14 cellular contexts compared by ENCODE assay signal in genomic region chr17:49216482-49216881, GRCh38. TPM values are rescaled to one million over a fixed set of nuclear protein-coding genes. Genes with fewer than 3 reads are reported as not detected.
DNase-seq lines count a peak whose midpoint lies in the region; ATAC-seq and TF ChIP-seq lines count a peak whose summit lies in the region.
"Had no signal": no experiment of that assay in that cellular context is flagged by ENCODE, and none has a peak within 500 bp of the region (broad histone marks: within the 10 kb centered on the region; RNA-seq: fewer than 3 reads in every experiment).

No MANE protein-coding gene starts in this region.

- peaks cover 0 to 4% (median 0%) of the 10 kb centered on the region in 3 experiments for H3K36me3 ChIP-seq in naive thymus-derived CD4-positive, alpha-beta T cell (ENCODE audit: control insufficient read depth in 2 of 3, insufficient read depth in 3 of 3, low read length in 3 of 3)
- no peaks in the 10 kb centered on the region for H3K36me3 ChIP-seq in breast epithelium

- H3K27ac Mint-ChIP-seq in stimulated activated naive CD8-positive, alpha-beta T cell treated with anti-CD3 and anti-CD28 coated beads, Interleukin-15, Interleukin-2, amounts not matched to agents 100 ng/mL and 50 ng/mL, for 24 hours = peak overlapping the region; percentile 56
- peak overlapping the region; percentile 2 to 35 for H3K27ac Mint-ChIP-seq in activated naive CD4-positive, alpha-beta T cell treated with anti-CD3 and anti-CD28 coated beads, Interleukin-2, amount 50 U/mL, for 72 hours
- peak overlapping the region; percentile 65 to 98 (median 88) for H3K27ac Mint-ChIP-seq in naive thymus-derived CD4-positive, alpha-beta T cell
- no peak overlapping the region for H3K27ac Mint-ChIP-seq in type B pancreatic cell

- peaks cover 81% of the 10 kb centered on the region for H3K4me1 Mint-ChIP-seq in stimulated activated naive CD8-positive, alpha-beta T cell treated with anti-CD3 and anti-CD28 coated beads, Interleukin-15, Interleukin-2, amounts not matched to agents 100 ng/mL and 50 ng/mL, for 24 hours (ENCODE audit: low read depth)
- H3K4me1 Mint-ChIP-seq in naive thymus-derived CD4-positive, alpha-beta T cell = peaks cover 64 to 81% (median 73%) of the 10 kb centered on the region in 7 donors
- H3K4me1 Mint-ChIP-seq in type B pancreatic cell (ENCODE audit: unreplicated experiment) = no peaks in the 10 kb centered on the region

- no peaks in the 10 kb centered on the region for H3K9me3 Mint-ChIP-seq in stimulated activated naive CD8-positive, alpha-beta T cell treated with anti-CD3 and anti-CD28 coated beads, Interleukin-15, Interleukin-2, amounts not matched to agents 100 ng/mL and 50 ng/mL, for 24 hours
- H3K9me3 Mint-ChIP-seq in activated naive CD4-positive, alpha-beta T cell treated with anti-CD3 and anti-CD28 coated beads, Interleukin-2, amount 50 U/mL, for 72 hours = no peaks in the 10 kb centered on the region
- no peaks in the 10 kb centered on the region for H3K9me3 Mint-ChIP-seq in naive thymus-derived CD4-positive, alpha-beta T cell
- no peaks in the 10 kb centered on the region for H3K9me3 Mint-ChIP-seq in type B pancreatic cell
- H3K9me3 Mint-ChIP-seq: H9 had no signal

- H3K4me3 Mint-ChIP-seq in stimulated activated naive CD8-positive, alpha-beta T cell treated with anti-CD3 and anti-CD28 coated beads, Interleukin-15, Interleukin-2, amounts not matched to agents 100 ng/mL and 50 ng/mL, for 24 hours = peak overlapping the region; percentile 67
- peak overlapping the region; percentile 58 to 94 (median 80) for H3K4me3 Mint-ChIP-seq in naive thymus-derived CD4-positive, alpha-beta T cell
- H3K4me3 Mint-ChIP-seq in type B pancreatic cell = no peak overlapping the region
- H3K4me3 Mint-ChIP-seq: H9 had no signal

- H3K27me3 Mint-ChIP-seq in stimulated activated naive CD8-positive, alpha-beta T cell treated with anti-CD3 and anti-CD28 coated beads, Interleukin-15, Interleukin-2, amounts not matched to agents 100 ng/mL and 50 ng/mL, for 24 hours = no peaks in the 10 kb centered on the region
- no peaks in the 10 kb centered on the region for H3K27me3 Mint-ChIP-seq in naive thymus-derived CD4-positive, alpha-beta T cell
- H3K27me3 Mint-ChIP-seq in type B pancreatic cell = peaks cover 22% of the 10 kb centered on the region

- TF ChIP-seq CTCF in breast epithelium (IDR thresholded peaks at IDR 0.05) (no peak), type B pancreatic cell (conservative IDR thresholded peaks at IDR 0.05) (no peak)

- TF ChIP-seq POLR2A in breast epithelium (IDR thresholded peaks at IDR 0.05) = no peak

- ATAC-seq in stimulated activated naive CD8-positive, alpha-beta T cell treated with anti-CD3 and anti-CD28 coated beads, Interleukin-15, Interleukin-2, amounts not matched to agents 100 U/mL and 50 U/mL, for 24 hours = no peak
- no peak for ATAC-seq in activated naive CD4-positive, alpha-beta T cell treated with anti-CD3 and anti-CD28 coated beads, Interleukin-2, amount 50 U/mL, for 72 hours
- ATAC-seq in naive thymus-derived CD4-positive, alpha-beta T cell = no peak
- ATAC-seq in GM21447 (IDR thresholded peaks at IDR 0.05; ENCODE audit: unreplicated experiment) = no peak
- ATAC-seq: SK-N-SH treated with all-trans-retinoic acid at 6 μM for 48 hours had no signal

- POLR2A ChIA-PET in naive thymus-derived CD4-positive, alpha-beta T cell (lab: Charles Lee) = interaction anchor here (0.9 to 17.4 kb wide), 2 partner anchors 8 to 20 kb away, joined by 4 to 237 read pairs; no protein-coding TSS in a partner anchor

- peaks cover 76% of the 10 kb centered on the region in 2 donors for H3K4me1 ChIP-seq in naive thymus-derived CD4-positive, alpha-beta T cell (ENCODE audit: control insufficient read depth in 2 of 2, insufficient read depth in 2 of 2, low read length in 2 of 2)
- H3K4me1 ChIP-seq in breast epithelium = no peaks in the 10 kb centered on the region

- no peak for DNase-seq in stimulated activated naive CD8-positive, alpha-beta T cell treated with anti-CD3 and anti-CD28 coated beads, Interleukin-15, Interleukin-2, amounts not matched to agents 100 U/mL and 50 U/mL, for 24 hours
- DNase-seq in activated naive CD4-positive, alpha-beta T cell treated with anti-CD3 and anti-CD28 coated beads, Interleukin-2, amount 50 U/mL, for 72 hours (ENCODE audit: low spot score in 2 of 2) = no peak
- DNase-seq in naive thymus-derived CD4-positive, alpha-beta T cell = no peak
- DNase-seq in breast epithelium (ENCODE audit: low spot score in 2 of 2) = no peak
- DNase-seq in type B pancreatic cell (ENCODE audit: extremely low spot score, unreplicated experiment) = no peak
- no peak for DNase-seq in glomerular visceral epithelial cell (ENCODE audit: extremely low spot score)
- DNase-seq: H9, midbrain, NCI-H1417 treated with DMSO at 0.1 percent for 48 hours, NCI-H774 had no signal

- peaks cover 57% of the 10 kb centered on the region for H3K36me3 Mint-ChIP-seq in stimulated activated naive CD8-positive, alpha-beta T cell treated with anti-CD3 and anti-CD28 coated beads, Interleukin-15, Interleukin-2, amounts not matched to agents 100 ng/mL and 50 ng/mL, for 24 hours (ENCODE audit: low read depth)
- peaks cover 21 to 66% of the 10 kb centered on the region in 2 donors for H3K36me3 Mint-ChIP-seq in activated naive CD4-positive, alpha-beta T cell treated with anti-CD3 and anti-CD28 coated beads, Interleukin-2, amount 50 U/mL, for 72 hours
- H3K36me3 Mint-ChIP-seq in naive thymus-derived CD4-positive, alpha-beta T cell = peaks cover 0 to 59% (median 4%) of the 10 kb centered on the region in 5 donors
- no peaks in the 10 kb centered on the region for H3K36me3 Mint-ChIP-seq in type B pancreatic cell

- no peaks in the 10 kb centered on the region for H3K9me3 ChIP-seq in naive thymus-derived CD4-positive, alpha-beta T cell (ENCODE audit: control insufficient read depth in 2 of 3, low read length in 3 of 3)
- H3K9me3 ChIP-seq in breast epithelium = no peaks in the 10 kb centered on the region

- CTCF ChIA-PET in naive thymus-derived CD4-positive, alpha-beta T cell (lab: Charles Lee) = interaction anchor here (0.6 to 2.5 kb wide), 3 partner anchors 11 to 25 kb away, joined by 4 to 14 read pairs (median 4); no protein-coding TSS in a partner anchor

- peak overlapping the region; percentile 16 for H3K4me3 ChIP-seq in naive thymus-derived CD4-positive, alpha-beta T cell (ENCODE audit: low read length)
- no peak overlapping the region for H3K4me3 ChIP-seq in breast epithelium

- H3K27me3 ChIP-seq in naive thymus-derived CD4-positive, alpha-beta T cell (ENCODE audit: control insufficient read depth in 2 of 2, insufficient read depth in 2 of 2, low read length in 2 of 2) = no peaks in the 10 kb centered on the region
- peaks cover 3 to 20% of the 10 kb centered on the region in 2 donors for H3K27me3 ChIP-seq in breast epithelium

- peak overlapping the region; percentile 51 for H3K27ac ChIP-seq in naive thymus-derived CD4-positive, alpha-beta T cell (ENCODE audit: low read depth, low read length)
- H3K27ac ChIP-seq in breast epithelium = peak overlapping the region in 1 of 2 donors; percentile 52

- intact Hi-C loops in naive thymus-derived CD4-positive, alpha-beta T cell (cut with micrococcal nuclease) = no loop called here
- intact Hi-C loops in breast epithelium (cut with DNase I; ENCODE audit: low total_unique reads) = loop anchor here (5.0 kb wide), 1 partner anchor 331 kb away; no protein-coding TSS in a partner anchor

RNA-seq across cellular contexts. Expression of gene ABI3, which starts 6.0 kb away (rescaled TPM):
- total RNA-seq in activated naive CD4-positive, alpha-beta T cell treated with anti-CD3 and anti-CD28 coated beads, Interleukin-2, amount 50 U/mL, for 72 hours = 10 to 100 TPM; 35.3 to 41.5 TPM
- total RNA-seq in naive thymus-derived CD4-positive, alpha-beta T cell = 10 to 100 TPM in 3 of 5 experiments, 1 to 10 TPM in 2; 8.2 to 57.8 (median 11.0) TPM
- 10 to 100 TPM; 15.0 to 21.8 TPM for polyA plus RNA-seq in naive thymus-derived CD4-positive, alpha-beta T cell
- 1 to 10 TPM; 1.9 to 5.2 (median 5.1) TPM for total RNA-seq in breast epithelium
- total RNA-seq in type B pancreatic cell (ENCODE audit: low replicate concordance) = 0.31 TPM in 1 of 2 replicates, not detected in the other

RNA-seq across cellular contexts. Expression of gene GNGT2, which starts 6.1 kb away (rescaled TPM):
- total RNA-seq in activated naive CD4-positive, alpha-beta T cell treated with anti-CD3 and anti-CD28 coated beads, Interleukin-2, amount 50 U/mL, for 72 hours = 10 to 100 TPM; 37.5 to 40.2 TPM
- total RNA-seq in naive thymus-derived CD4-positive, alpha-beta T cell = 10 to 100 TPM in 2 of 5 experiments, 1 to 10 TPM in 3; 2.8 to 16.9 (median 5.1) TPM
- polyA plus RNA-seq in naive thymus-derived CD4-positive, alpha-beta T cell = 10 to 100 TPM in 1 of 2 donors, 1 to 10 TPM in 1; 8.3 to 11.7 TPM
- total RNA-seq in breast epithelium (under 1 TPM in 2 of 3 donors, not detected in 1; 0.48 to 0.66 TPM), type B pancreatic cell (ENCODE audit: low replicate concordance) (0.34 TPM in 1 of 2 replicates, not detected in the other)
- total RNA-seq: astrocyte had no signal

RNA-seq across cellular contexts. Expression of gene PHOSPHO1, which starts 14.1 kb away (rescaled TPM):
- not detected for total RNA-seq in activated naive CD4-positive, alpha-beta T cell treated with anti-CD3 and anti-CD28 coated beads, Interleukin-2, amount 50 U/mL, for 72 hours
- under 1 TPM in 1 of 5 experiments, not detected in 4; 0.17 TPM for total RNA-seq in naive thymus-derived CD4-positive, alpha-beta T cell
- under 1 TPM; 0.46 to 0.99 TPM for polyA plus RNA-seq in naive thymus-derived CD4-positive, alpha-beta T cell
- total RNA-seq in breast epithelium (under 1 TPM in 2 of 3 donors, not detected in 1; 0.33 to 0.88 TPM), type B pancreatic cell (ENCODE audit: low replicate concordance) (0.81 TPM in 1 of 2 replicates, not detected in the other)
